22 cellular contexts compared by ENCODE assay signal in the genomic region with DNA sequence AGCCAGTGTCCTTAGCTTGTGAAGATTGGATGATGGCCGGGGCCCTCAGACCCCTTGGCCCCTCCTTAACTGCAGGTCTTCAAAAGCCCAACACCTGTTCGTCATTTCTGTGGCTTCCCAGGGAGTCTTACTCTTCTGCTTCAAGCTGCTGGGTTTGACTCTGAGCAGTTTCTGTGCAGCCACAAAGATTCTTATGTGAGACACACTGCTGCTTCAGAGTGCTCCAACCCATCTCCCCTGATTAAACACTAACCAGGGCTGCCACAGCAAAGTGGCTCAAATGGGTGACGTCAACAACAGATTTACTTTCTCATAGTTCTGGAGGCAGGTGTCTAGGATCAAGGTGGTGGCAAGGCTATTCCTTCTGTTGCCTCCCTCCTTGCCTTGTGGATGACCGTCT. TPM values are rescaled to one million over a fixed set of nuclear protein-coding genes. Genes with fewer than 3 reads are reported as not detected.
DNase-seq lines count a peak whose midpoint lies in the region; ATAC-seq and TF ChIP-seq lines count a peak whose summit lies in the region.
"Had no signal": no experiment of that assay in that cellular context is flagged by ENCODE, and none has a peak within 500 bp of the region (broad histone marks: within the 10 kb centered on the region; RNA-seq: fewer than 3 reads in every experiment).

No MANE protein-coding gene starts in this region.

- no peaks in the 10 kb centered on the region; the same call in 1 of the 2 replicates for H3K27me3 ChIP-seq in MG63

- DNase-seq in GM12865 (ENCODE audit: low read depth) (peak; percentile 42), A172 (ENCODE audit: low spot score) (no peak), MG63 (no peak), retina (no peak)
- DNase-seq: activated CD4-positive, alpha-beta memory T cell treated with anti-CD3 and anti-CD28 coated beads for 36 hours; activated naive CD4-positive, alpha-beta T cell; activated T-cell treated with anti-CD3 and anti-CD28 coated beads, Interleukin-2, amount 50 U/mL, for 1 hour; C1 segment of cervical spinal cord; cortex of kidney; mesenchymal stem cell; naive thymus-derived CD4-positive, alpha-beta T cell; NCI-H1105; NCI-H2107; sigmoid colon; substantia nigra had no signal

- no peaks in the 10 kb centered on the region for H3K36me3 ChIP-seq in MG63
- H3K36me3 ChIP-seq: breast epithelium, sigmoid colon had no signal

- ATAC-seq in GM19372 (IDR thresholded peaks at IDR 0.05; ENCODE audit: low read depth, unreplicated experiment) (peak; percentile 88), GM21825 (IDR thresholded peaks at IDR 0.05; ENCODE audit: unreplicated experiment) (peak; percentile 55), HG03432 (IDR thresholded peaks at IDR 0.05; ENCODE audit: unreplicated experiment) (peak; percentile 90), GM19455 (IDR thresholded peaks at IDR 0.05; ENCODE audit: unreplicated experiment) (no peak)
- ATAC-seq: HCT116; naive thymus-derived CD4-positive, alpha-beta T cell; SK-N-SH treated with all-trans-retinoic acid at 6 μM for 48 hours had no signal

- H3K4me3 ChIP-seq in GM12865 (ENCODE audit: low read depth, low read length), result no peak overlapping the region
- H3K4me3 ChIP-seq in MG63, result no peak overlapping the region
- H3K4me3 ChIP-seq: breast epithelium, sigmoid colon had no signal

- no peak for TF ChIP-seq CTCF in GM12865 (IDR thresholded peaks at IDR 0.05; ENCODE audit: insufficient read depth, low read depth, low read length, missing control alignments)

- 0 out of 2 replicates have a peak, but pooled peaks cover under 1% of the 10 kb centered on the region for H3K9me3 ChIP-seq in MG63

RNA-seq across cellular contexts. Expression of gene TSN, which starts 40.8 kb away (rescaled TPM):
- total RNA-seq in A172 (2014; rRNA removed; shearing (Covaris generic)), result 114 and 144 TPM in 2 replicates
- 24.0 and 29.2 TPM in 2 replicates for total RNA-seq in MG63 (2014; rRNA removed; shearing (Covaris generic); ENCODE audit: low replicate concordance)

RNA-seq across cellular contexts. Expression of gene NIFK, which starts 59.6 kb away (rescaled TPM):
- 83.4 and 147 TPM in 2 replicates for total RNA-seq in A172 (2014; rRNA removed; shearing (Covaris generic))
- 137 and 150 TPM in 2 replicates for total RNA-seq in MG63 (2014; rRNA removed; shearing (Covaris generic); ENCODE audit: low replicate concordance)
